8 cellular contexts compared by ENCODE assay signal in the genomic region with DNA sequence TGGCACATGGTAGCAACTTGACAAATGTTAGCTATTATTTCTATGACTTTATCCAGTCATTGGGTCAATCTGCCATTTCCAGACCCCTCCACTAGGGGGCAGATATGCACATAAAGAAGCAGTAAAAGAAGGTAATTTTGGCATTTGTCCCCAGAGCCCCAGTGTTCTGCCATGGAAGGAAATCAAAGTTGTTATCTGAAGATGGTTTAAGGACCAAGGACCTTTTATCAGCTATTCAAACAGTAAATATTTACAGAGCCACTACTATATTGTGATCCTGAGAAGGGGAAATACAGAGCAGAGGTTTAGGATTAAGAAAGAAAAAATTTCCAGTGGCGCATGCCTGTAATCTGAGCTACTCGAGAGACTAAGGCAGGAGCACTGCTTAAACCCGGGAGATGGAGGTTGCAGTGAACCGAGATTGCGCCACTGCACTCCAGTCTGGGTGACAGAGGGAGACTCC. TPM values are rescaled to one million over a fixed set of nuclear protein-coding genes. Genes with fewer than 3 reads are reported as not detected.
A peak's percentile ranks its signal among the peaks of the same experiment; 100 is the strongest.
DNase-seq lines count a peak whose midpoint lies in the region; ATAC-seq and TF ChIP-seq lines count a peak whose summit lies in the region.

No MANE protein-coding gene starts in this region.

- peaks cover 6% of the 10 kb centered on the region for H3K4me1 Mint-ChIP-seq in CD8-positive, alpha-beta T cell (ENCODE audit: low read depth)
- peaks cover 5% of the 10 kb centered on the region for H3K4me1 Mint-ChIP-seq in central memory CD8-positive, alpha-beta T cell

- POLR2A ChIA-PET in CD8-positive, alpha-beta T cell (lab: Charles Lee), result interaction anchor here (0.6 to 2.4 kb wide), 8 partner anchors 10 to 174 kb away, joined by 3 to 11 read pairs (median 4); partner anchors contain the start of genes FLOT2, RPL23A and TLCD1

- H3K27ac ChIP-seq in CD8-positive, alpha-beta T cell (ENCODE audit: low read depth, low read length), result no peak overlapping the region
- H3K27ac ChIP-seq in liver (ENCODE audit: low read depth in 1 of 2, low read length in 2 of 2), result no peak overlapping the region

- peak; percentile 95 for ATAC-seq in CD8-positive, alpha-beta T cell
- peak; percentile 52 for ATAC-seq in central memory CD8-positive, alpha-beta T cell (replicated peaks; ENCODE audit: extremely low read depth, poor library complexity, severe bottlenecking)

- no peaks in the 10 kb centered on the region for H3K4me1 ChIP-seq in CD8-positive, alpha-beta T cell (ENCODE audit: insufficient read depth, low read length)
- H3K4me1 ChIP-seq in liver (ENCODE audit: control insufficient read depth in 4 of 4, insufficient read depth in 4 of 4, low read length in 3 of 4), result peaks cover 0 to 11% (median 7%) of the 10 kb centered on the region in 4 donors

- H3K36me3 ChIP-seq in CD8-positive, alpha-beta T cell (ENCODE audit: insufficient read depth, low read length), result peaks cover 8% of the 10 kb centered on the region
- H3K36me3 ChIP-seq in liver (ENCODE audit: control insufficient read depth in 4 of 4, insufficient read depth in 3 of 4, low read depth in 1 of 4, low read length in 3 of 4), result peaks cover 7 to 20% (median 9%) of the 10 kb centered on the region in 4 donors

- TF ChIP-seq RAD21 in liver (IDR thresholded peaks at IDR 0.05), result peak; percentile 91 to 93

- no peaks in the 10 kb centered on the region for H3K27me3 ChIP-seq in CD8-positive, alpha-beta T cell (ENCODE audit: insufficient read depth, low read length)
- no peaks in the 10 kb centered on the region for H3K27me3 ChIP-seq in liver (ENCODE audit: control insufficient read depth in 4 of 4, insufficient read depth in 4 of 4, low read length in 3 of 4)

- 62% methylated on average over 5 of the region's 5 CpGs for WGBS in liver

- no peak overlapping the region for H3K27ac Mint-ChIP-seq in CD8-positive, alpha-beta T cell
- peak overlapping the region; percentile 52 for H3K27ac Mint-ChIP-seq in central memory CD8-positive, alpha-beta T cell (ENCODE audit: low read depth)

- intact Hi-C loops in CD8-positive, alpha-beta T cell (cut with DNase I, micrococcal nuclease), result loop anchor here (1.0 to 10.0 kb wide), 11 partner anchors 37 to 353 kb away; partner anchors contain the start of genes FAM222B (in 2 of the 2), NEK8 (in 2 of the 2), TLCD1 (in 2 of the 2) and DHRS13 (in 1 of the 2)

- CTCF ChIA-PET in CD8-positive, alpha-beta T cell (lab: Charles Lee), result interaction anchor here (0.7 to 7.4 kb wide), 62 partner anchors 10 to 375 kb away, joined by 3 to 95 read pairs (median 6); partner anchors contain the start of genes DHRS13, FAM222B, FLOT2 and NEK8

- H3K27me3 Mint-ChIP-seq in CD8-positive, alpha-beta T cell (ENCODE audit: low read depth), result no peaks in the 10 kb centered on the region
- no peaks in the 10 kb centered on the region for H3K27me3 Mint-ChIP-seq in central memory CD8-positive, alpha-beta T cell

- no peaks in the 10 kb centered on the region for H3K9me3 Mint-ChIP-seq in CD8-positive, alpha-beta T cell
- H3K9me3 Mint-ChIP-seq in central memory CD8-positive, alpha-beta T cell, result no peaks in the 10 kb centered on the region

- TF ChIP-seq CTCF in CD8-positive, alpha-beta T cell (IDR thresholded peaks at IDR 0.05), result peak; percentile 92
- peak; percentile 93 for TF ChIP-seq CTCF in liver (IDR thresholded peaks at IDR 0.05; ENCODE audit: low read depth, low read length, missing input control)

- no peak overlapping the region for H3K4me3 ChIP-seq in CD8-positive, alpha-beta T cell (ENCODE audit: low read depth, low read length)
- no peak overlapping the region for H3K4me3 ChIP-seq in liver (ENCODE audit: low read depth in 1 of 3, low read length in 3 of 3)

- no peak overlapping the region for H3K9ac ChIP-seq in liver (ENCODE audit: low read depth in 1 of 2, low read length in 2 of 2)

- H3K36me3 Mint-ChIP-seq in CD8-positive, alpha-beta T cell, result peaks cover 64% of the 10 kb centered on the region
- peaks cover 11% of the 10 kb centered on the region for H3K36me3 Mint-ChIP-seq in central memory CD8-positive, alpha-beta T cell (ENCODE audit: insufficient read depth)

- DNase-seq in CD8-positive, alpha-beta T cell, result peak; percentile 58 to 84 (median 72)
- DNase-seq in HCEC 1CT (peak; percentile 66), NCI-H446 (lab: John Stamatoyannopoulos, UW) (peak; percentile 58 to 85), middle frontal gyrus (ENCODE audit: extremely low spot score, low spot score) (no peak)
- DNase-seq in activated CD4-positive, alpha-beta T cell treated with anti-CD3 and anti-CD28 coated beads for 24 hours (ENCODE audit: low read depth in 2 of 2), result peak; percentile 74 to 77
- peak; percentile 62 to 69 for DNase-seq in central memory CD8-positive, alpha-beta T cell (ENCODE audit: low spot score in 2 of 2)
- peak; percentile 63 for DNase-seq in stimulated activated CD8-positive, alpha-beta memory T cell treated with anti-CD3 and anti-CD28 coated beads, Interleukin-15, amount 100 ng/mL, for 1 hour (ENCODE audit: low read depth)

- H3K9me3 ChIP-seq in CD8-positive, alpha-beta T cell (ENCODE audit: low read length), result no peaks in the 10 kb centered on the region
- no peaks in the 10 kb centered on the region for H3K9me3 ChIP-seq in liver (ENCODE audit: control insufficient read depth in 4 of 4, low read length in 3 of 4)

- no peak overlapping the region for H3K4me3 Mint-ChIP-seq in CD8-positive, alpha-beta T cell
- no peak overlapping the region for H3K4me3 Mint-ChIP-seq in central memory CD8-positive, alpha-beta T cell

TF ChIP-seq in liver, 16 proteins besides CTCF, POLR2A, EP300 and RAD21:
- TF ChIP-seq MAX (IDR thresholded peaks at IDR 0.05) (no peak), SP1 (IDR thresholded peaks at IDR 0.05) (no peak), JUND (IDR thresholded peaks at IDR 0.05) (no peak), RXRA (IDR thresholded peaks at IDR 0.05) (peak in 1 of 2 donors; percentile 35), NR2F2 (IDR thresholded peaks at IDR 0.05) (peak; percentile 36)

RNA-seq across cellular contexts. Expression of gene TRAF4, which starts 20.0 kb away (rescaled TPM):
- 100 to 1,000 TPM; 418 to 439 TPM for total RNA-seq in CD8-positive, alpha-beta T cell
- total RNA-seq in liver, result 10 to 100 TPM in 1 of 2 donors, 1 to 10 TPM in 1; 8.5 to 32.0 TPM
- polyA plus RNA-seq in liver, result 10 to 100 TPM; 16.2 to 31.5 TPM

RNA-seq across cellular contexts. Expression of gene NEK8, which starts 35.2 kb away (rescaled TPM):
- total RNA-seq in CD8-positive, alpha-beta T cell, result 1 to 10 TPM; 3.4 to 3.6 TPM
- 1 to 10 TPM; 6.3 to 7.8 TPM for total RNA-seq in liver
- 1 to 10 TPM; 1.7 to 2.7 TPM for polyA plus RNA-seq in liver

RNA-seq across cellular contexts. Expression of gene TLCD1, which starts 37.8 kb away (rescaled TPM):
- total RNA-seq in CD8-positive, alpha-beta T cell, result 1 to 10 TPM in 1 of 2 experiments, under 1 TPM in 1; 0.73 to 1.1 TPM
- 1 to 10 TPM; 4.4 to 7.9 TPM for total RNA-seq in liver
- polyA plus RNA-seq in liver, result 1 to 10 TPM; 5.1 to 8.8 TPM

RNA-seq across cellular contexts. Expression of gene RPL23A, which starts 44.0 kb away (rescaled TPM):
- total RNA-seq in CD8-positive, alpha-beta T cell, result 1,000 to 10,000 TPM; 3,569 to 3,587 TPM
- 100 to 1,000 TPM; 106 to 189 TPM for total RNA-seq in liver
- polyA plus RNA-seq in liver, result 100 to 1,000 TPM; 484 to 507 TPM

RNA-seq across cellular contexts. Expression of gene RAB34, which starts 46.2 kb away (rescaled TPM):
- total RNA-seq in CD8-positive, alpha-beta T cell, result 10 to 100 TPM; 13.9 to 14.1 TPM
- total RNA-seq in liver, result 10 to 100 TPM in 1 of 2 donors, 1 to 10 TPM in 1; 5.6 to 14.3 TPM
- 1 to 10 TPM; 4.5 to 9.6 TPM for polyA plus RNA-seq in liver

Comparison
In these comparisons a context has a peak if more than half of its experiments do, and no peak if none do; other contexts are left out.
1. RNA of gene TRAF4, which starts 20.0 kb away (total RNA-seq): 418 to 439 TPM in CD8-positive, alpha-beta T cell; 8.5 to 32.0 TPM in liver; every median in the first group is over 10 times any median in the second.